13 cellular contexts compared by ENCODE assay signal in the genomic region with DNA sequence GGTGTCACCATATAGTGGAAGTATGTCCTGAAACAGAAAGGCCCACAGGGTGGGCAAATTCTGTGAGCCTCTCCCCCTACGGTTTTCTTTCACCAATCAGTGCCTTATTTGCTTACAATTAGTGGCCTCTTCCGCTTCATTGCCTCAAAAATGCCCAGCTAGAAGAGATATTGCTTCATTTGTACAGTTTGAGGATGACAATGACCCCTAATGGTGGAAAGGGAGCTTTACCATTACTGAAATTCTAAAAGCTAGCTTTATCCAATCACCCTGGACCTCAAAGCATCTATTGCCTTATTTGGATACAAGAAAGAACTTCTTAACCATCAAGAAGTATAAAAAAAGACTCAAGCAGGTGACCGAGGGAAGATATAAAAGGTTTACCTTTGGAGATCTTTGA. TPM values are rescaled to one million over a fixed set of nuclear protein-coding genes. Genes with fewer than 3 reads are reported as not detected.
A peak's percentile ranks its signal among the peaks of the same experiment; 100 is the strongest.
DNase-seq lines count a peak whose midpoint lies in the region; ATAC-seq and TF ChIP-seq lines count a peak whose summit lies in the region.
"Had no signal": no experiment of that assay in that cellular context is flagged by ENCODE, and none has a peak within 500 bp of the region (broad histone marks: within the 10 kb centered on the region; RNA-seq: fewer than 3 reads in every experiment).

No MANE protein-coding gene starts in this region.

- H3K27me3 ChIP-seq in DND-41 (ENCODE audit: insufficient read depth, low read length, poor library complexity): peaks cover 35% of the 10 kb centered on the region
- H3K27me3 ChIP-seq in KMS-11 (ENCODE audit: insufficient read depth, low read depth): no peaks in the 10 kb centered on the region
- H3K27me3 ChIP-seq in adipocyte (replicated peaks; ENCODE audit: control insufficient read depth, insufficient read depth, low read length): no peaks in the 10 kb centered on the region
- no peaks in the 10 kb centered on the region for H3K27me3 ChIP-seq in mesenchymal stem cell (ENCODE audit: control insufficient read depth in 1 of 2, insufficient read depth in 1 of 2, low read length in 2 of 2)
- H3K27me3 ChIP-seq: right atrium auricular region, thyroid gland had no signal

- H3K4me3 ChIP-seq in DND-41 (ENCODE audit: low read depth in 1 of 2, low read length in 2 of 2): no peak overlapping the region
- H3K4me3 ChIP-seq in KMS-11 (IDR thresholded peaks at IDR 0.05; ENCODE audit: insufficient read depth, low read depth, low read length): no peak overlapping the region
- H3K4me3 ChIP-seq in adipocyte (ENCODE audit: low read length): no peak overlapping the region
- no peak overlapping the region for H3K4me3 ChIP-seq in mesenchymal stem cell (ENCODE audit: insufficient read depth in 1 of 2, low read depth in 1 of 2, low read length in 2 of 2)
- H3K4me3 ChIP-seq: right atrium auricular region, thyroid gland had no signal

- TF ChIP-seq CTCF in DND-41 (IDR thresholded peaks at IDR 0.05; ENCODE audit: borderline replicate concordance, extremely low read depth, low read length, poor library complexity, severe bottlenecking) (peak; percentile 34), KMS-11 (conservative IDR thresholded peaks at IDR 0.05; ENCODE audit: low read depth, low read length) (peak; percentile 66)

- no peaks in the 10 kb centered on the region for H3K9me3 ChIP-seq in DND-41 (ENCODE audit: insufficient read depth, low read length, severe bottlenecking)
- H3K9me3 ChIP-seq in adipocyte (ENCODE audit: control insufficient read depth, low read length): no peaks in the 10 kb centered on the region
- no peaks in the 10 kb centered on the region for H3K9me3 ChIP-seq in mesenchymal stem cell (ENCODE audit: control insufficient read depth, low read length)
- H3K9me3 ChIP-seq: right atrium auricular region, thyroid gland had no signal

- H3K79me2 ChIP-seq in DND-41 (ENCODE audit: insufficient read depth, low read length) (no peaks in the 10 kb centered on the region), KMS-11 (ENCODE audit: insufficient read depth, low read depth) (no peaks in the 10 kb centered on the region)

- H3K36me3 ChIP-seq in DND-41 (ENCODE audit: insufficient read depth, low read length) (no peaks in the 10 kb centered on the region), KMS-11 (ENCODE audit: insufficient read depth) (no peaks in the 10 kb centered on the region), adipocyte (ENCODE audit: control insufficient read depth, insufficient read depth, low read length, severe bottlenecking) (peaks cover 94% of the 10 kb centered on the region), mesenchymal stem cell (ENCODE audit: control insufficient read depth in 1 of 2, insufficient read depth in 2 of 2, low read depth in 1 of 2, low read length in 2 of 2) (peaks cover 20 to 97% of the 10 kb centered on the region in 2 experiments)

- no peaks in the 10 kb centered on the region for H3K4me1 ChIP-seq in DND-41 (ENCODE audit: insufficient read depth, low read length)
- no peaks in the 10 kb centered on the region for H3K4me1 ChIP-seq in KMS-11 (ENCODE audit: low read depth, poor library complexity, severe bottlenecking)
- H3K4me1 ChIP-seq in adipocyte (ENCODE audit: control insufficient read depth, insufficient read depth, low read length): no peaks in the 10 kb centered on the region
- peaks cover 1% of the 10 kb centered on the region for H3K4me1 ChIP-seq in mesenchymal stem cell (ENCODE audit: control insufficient read depth, insufficient read depth, low read depth, low read length)
- H3K4me1 ChIP-seq: right atrium auricular region, thyroid gland had no signal

- no peak overlapping the region for H2BK12ac ChIP-seq in mesenchymal stem cell (ENCODE audit: low read length in 2 of 2)

- H3K14ac ChIP-seq in mesenchymal stem cell (ENCODE audit: low read length in 2 of 2): no peak overlapping the region

- H4K20me1 ChIP-seq in DND-41 (ENCODE audit: insufficient read depth, low read length): no peaks in the 10 kb centered on the region
- no peaks in the 10 kb centered on the region for H4K20me1 ChIP-seq in KMS-11 (ENCODE audit: insufficient read depth)

- no peak overlapping the region for H2BK5ac ChIP-seq in mesenchymal stem cell (ENCODE audit: low read depth, low read length, poor library complexity, severe bottlenecking)

- H2AFZ ChIP-seq in DND-41 (ENCODE audit: low read depth, low read length) (no peak overlapping the region), KMS-11 (ENCODE audit: low read depth) (no peak overlapping the region), mesenchymal stem cell (ENCODE audit: low read depth, low read length) (no peak overlapping the region)

- H3K9ac ChIP-seq in DND-41 (ENCODE audit: low read depth, low read length) (no peak overlapping the region), KMS-11 (no peak overlapping the region), adipocyte (ENCODE audit: low read length) (no peak overlapping the region), mesenchymal stem cell (ENCODE audit: low read length) (no peak overlapping the region)

- no peak for DNase-seq in DND-41
- peak; percentile 15 for DNase-seq in adipocyte (ENCODE audit: low read depth)
- DNase-seq in mesenchymal stem cell: peak; percentile 6
- no peak for DNase-seq in putamen (ENCODE audit: low spot score)
- no peak for DNase-seq in NCI-H345 (lab: John Stamatoyannopoulos, UW)
- DNase-seq: H9, NCI-H1417 treated with DMSO at 0.1 percent for 48 hours, thyroid gland had no signal

- no peak overlapping the region for H3K4ac ChIP-seq in mesenchymal stem cell (ENCODE audit: low read depth in 1 of 2, low read length in 2 of 2)

- no peak overlapping the region for H3K18ac ChIP-seq in mesenchymal stem cell (ENCODE audit: low read depth in 1 of 2, low read length in 2 of 2)

- H2BK120ac ChIP-seq in mesenchymal stem cell (ENCODE audit: low read depth, low read length): no peak overlapping the region

- no peak overlapping the region for H4K8ac ChIP-seq in mesenchymal stem cell (ENCODE audit: low read length)

- H3K4me2 ChIP-seq in DND-41 (ENCODE audit: insufficient read depth, low read length) (no peak overlapping the region), KMS-11 (no peak overlapping the region), mesenchymal stem cell (ENCODE audit: low read length, poor library complexity, severe bottlenecking) (no peak overlapping the region)

- no peak overlapping the region for H3K27ac ChIP-seq in DND-41 (ENCODE audit: low read length)
- no peak overlapping the region for H3K27ac ChIP-seq in KMS-11
- no peak overlapping the region for H3K27ac ChIP-seq in mesenchymal stem cell (ENCODE audit: low read length, poor library complexity, severe bottlenecking)
- H3K27ac ChIP-seq: right atrium auricular region, thyroid gland had no signal

- no peaks in the 10 kb centered on the region for H3K79me1 ChIP-seq in mesenchymal stem cell (replicated peaks; ENCODE audit: low read length, poor library complexity, severe bottlenecking)

- H2AK5ac ChIP-seq in mesenchymal stem cell (ENCODE audit: low read length, severe bottlenecking): no peak overlapping the region

- no peak overlapping the region for H4K91ac ChIP-seq in mesenchymal stem cell (ENCODE audit: low read length)

- no peak overlapping the region for H3K23ac ChIP-seq in mesenchymal stem cell (ENCODE audit: low read length in 2 of 2)

- H2BK15ac ChIP-seq in mesenchymal stem cell (ENCODE audit: low read depth, poor library complexity, severe bottlenecking): no peak overlapping the region

- ATAC-seq in DND-41 (ENCODE audit: insufficient read depth, low read depth) (no peak), HG02852 (IDR thresholded peaks at IDR 0.05; ENCODE audit: unreplicated experiment) (no peak)
- ATAC-seq: activated CD4-positive, CD25-positive, alpha-beta regulatory T cell treated with anti-CD3 and anti-CD28 coated beads, Interleukin-2, amount 50 U/mL, for 24 hours; activated T-helper 17 cell treated with anti-CD3 and anti-CD28 coated beads, Interleukin-2, amount 50 U/mL, for 72 hours had no signal

- WGBS in mesenchymal stem cell: 95% methylated on average over 2 of the region's 3 CpGs

RNA-seq across cellular contexts. Expression of gene LRRC71, which starts 49.6 kb away (rescaled TPM):
- 0.03 TPM for polyA plus RNA-seq in mesenchymal stem cell (2013, experiment 1 of 2)
- 0.05 TPM for polyA plus RNA-seq in mesenchymal stem cell (2013, experiment 2 of 2)

Comparison
In these comparisons a context has a peak if more than half of its experiments do, and no peak if none do; other contexts are left out.
1. DNase-seq: peak in adipocyte (single experiment) and mesenchymal stem cell (single experiment); none in DND-41 (single experiment), putamen (single experiment) and NCI-H345 (single experiment).